Comparison of ENCODE assay signal across 24 cellular contexts in the genomic region with DNA sequence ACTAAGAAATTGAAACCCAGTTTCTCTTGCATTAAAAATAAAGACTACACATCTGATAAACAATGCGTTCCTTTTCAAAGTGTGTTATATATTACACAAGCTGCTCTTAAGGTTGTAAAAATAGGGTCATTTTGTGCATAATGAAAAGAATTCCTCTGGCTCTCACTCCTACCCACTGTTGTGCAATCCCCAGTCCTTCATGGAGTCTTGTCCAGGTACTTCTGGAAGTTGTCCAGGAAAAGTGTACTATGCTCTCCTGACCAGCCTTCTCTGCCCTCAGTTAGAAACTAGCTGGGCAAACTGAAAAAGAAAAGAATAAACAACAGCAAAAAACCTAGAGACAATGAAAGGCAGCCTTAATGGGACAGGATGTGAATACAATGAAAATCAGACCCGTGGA.
A peak's percentile ranks its signal among the peaks of the same experiment; 100 is the strongest.
DNase-seq lines count a peak whose midpoint lies in the region; ATAC-seq, FAIRE-seq and TF ChIP-seq lines count a peak whose summit lies in the region.
"Had no signal": no experiment of that assay in that cellular context is flagged by ENCODE, and none has a peak within 500 bp of the region (broad histone marks: within the 10 kb centered on the region; RNA-seq: fewer than 3 reads in every experiment).

No MANE protein-coding gene starts in this region.

- FAIRE-seq in urothelium cell line (lab: Jason Lieb, UNC) = no peak
- FAIRE-seq: GM18507 had no signal

- H3K4me1 ChIP-seq in right lobe of liver = no peaks in the 10 kb centered on the region
- no peaks in the 10 kb centered on the region for H3K4me1 ChIP-seq in upper lobe of right lung
- H3K4me1 ChIP-seq: adrenal gland, gastrocnemius medialis, spleen, tibial artery had no signal

- POLR2A ChIA-PET in GM10248 (lab: Yijun Ruan, JAX) = no interaction called here

- DNase-seq in amniotic epithelial cell (ENCODE audit: low read depth) (peak; percentile 59), fibroblast of pulmonary artery (ENCODE audit: low read depth) (peak; percentile 53), right lobe of liver (no peak), upper lobe of right lung (no peak), GM10248 (ENCODE audit: extremely low spot score) (no peak), NCI-H510A treated with DMSO at 0.1 percent for 48 hours (lab: John Stamatoyannopoulos, UW) (no peak), urothelium cell line (ENCODE audit: low spot score) (no peak)
- DNase-seq: activated CD4-positive, alpha-beta T cell treated with anti-CD3 and anti-CD28 coated beads, Interleukin-2, amount 50 U/mL, for 4 hours; activated CD8-positive, alpha-beta memory T cell treated with anti-CD3 and anti-CD28 coated beads, Interleukin-2, amount 50 U/mL, for 4 hours; activated gamma-delta T cell; adrenal gland; CD4-positive, alpha-beta memory T cell; DMS 273 treated with DMSO at 0.1 percent for 48 hours; erythroblast; gastrocnemius medialis; HCEC 1CT; KBM-7; left colon; NCI-H1694; spleen; stimulated activated CD4-positive, alpha-beta T cell treated with anti-CD3 and anti-CD28 coated beads, Interleukin-4, amount 100 ng/mL, for 1 hour; tibial artery had no signal

- TF ChIP-seq CTCF in fibroblast of pulmonary artery (IDR thresholded peaks at IDR 0.05; ENCODE audit: low read length, missing control alignments) = no peak
- TF ChIP-seq CTCF in right lobe of liver (IDR thresholded peaks at IDR 0.05) = no peak
- no peak for TF ChIP-seq CTCF in upper lobe of right lung (IDR thresholded peaks at IDR 0.05)
- no peak for TF ChIP-seq CTCF in GM10248 (IDR thresholded peaks at IDR 0.05; ENCODE audit: control extremely low read depth, extremely low read depth, low read depth, missing control alignments)

- ATAC-seq in right lobe of liver (peak in 3 of 4 donors; percentile 35 to 68 (median 49)), upper lobe of right lung (peak; percentile 83)
- ATAC-seq: gastrocnemius medialis, left colon had no signal

- H3K9me3 ChIP-seq in right lobe of liver (no peaks in the 10 kb centered on the region), upper lobe of right lung (no peaks in the 10 kb centered on the region)
- H3K9me3 ChIP-seq: adrenal gland, gastrocnemius medialis, tibial artery had no signal

- CTCF ChIA-PET in GM10248 (lab: Yijun Ruan, JAX) = no interaction called here

- no peaks in the 10 kb centered on the region for H3K36me3 ChIP-seq in right lobe of liver
- no peaks in the 10 kb centered on the region for H3K36me3 ChIP-seq in upper lobe of right lung
- H3K36me3 ChIP-seq: adrenal gland, gastrocnemius medialis, spleen, tibial artery had no signal

- no peak for TF ChIP-seq POLR2A in right lobe of liver (IDR thresholded peaks at IDR 0.05)

- no peak overlapping the region for H3K4me3 ChIP-seq in fibroblast of pulmonary artery (replicated peaks; ENCODE audit: low read depth, low read length)
- no peak overlapping the region for H3K4me3 ChIP-seq in right lobe of liver
- H3K4me3 ChIP-seq in upper lobe of right lung = no peak overlapping the region
- H3K4me3 ChIP-seq: adrenal gland, gastrocnemius medialis, spleen, tibial artery had no signal

- H3K27me3 ChIP-seq in right lobe of liver (no peaks in the 10 kb centered on the region), upper lobe of right lung (no peaks in the 10 kb centered on the region)
- H3K27me3 ChIP-seq: adrenal gland, gastrocnemius medialis, spleen, tibial artery had no signal

- intact Hi-C loops in right lobe of liver (cut with DNase I) = no loop called here
- intact Hi-C loops in upper lobe of right lung (cut with DNase I) = no loop called here

- H3K27ac ChIP-seq in right lobe of liver = no peak overlapping the region
- no peak overlapping the region for H3K27ac ChIP-seq in upper lobe of right lung
- H3K27ac ChIP-seq: adrenal gland, gastrocnemius medialis, RWPE1, spleen, tibial artery had no signal

- 50% methylated on average over 2 of the region's 2 CpGs for WGBS in right lobe of liver (ENCODE audit: insufficient coverage, low coverage, low lambda C conversion rate, missing lambda C conversion rate)

Comparison
In these comparisons a context has a peak if more than half of its experiments do, and no peak if none do; other contexts are left out.
1. DNase-seq: peak in amniotic epithelial cell (single experiment) and fibroblast of pulmonary artery (single experiment); none in right lobe of liver (0 of 3), upper lobe of right lung (single experiment), GM10248 (single experiment), NCI-H510A treated with DMSO at 0.1 percent for 48 hours (single experiment) and urothelium cell line (single experiment).